13 cellular contexts compared by ENCODE assay signal in the genomic region with DNA sequence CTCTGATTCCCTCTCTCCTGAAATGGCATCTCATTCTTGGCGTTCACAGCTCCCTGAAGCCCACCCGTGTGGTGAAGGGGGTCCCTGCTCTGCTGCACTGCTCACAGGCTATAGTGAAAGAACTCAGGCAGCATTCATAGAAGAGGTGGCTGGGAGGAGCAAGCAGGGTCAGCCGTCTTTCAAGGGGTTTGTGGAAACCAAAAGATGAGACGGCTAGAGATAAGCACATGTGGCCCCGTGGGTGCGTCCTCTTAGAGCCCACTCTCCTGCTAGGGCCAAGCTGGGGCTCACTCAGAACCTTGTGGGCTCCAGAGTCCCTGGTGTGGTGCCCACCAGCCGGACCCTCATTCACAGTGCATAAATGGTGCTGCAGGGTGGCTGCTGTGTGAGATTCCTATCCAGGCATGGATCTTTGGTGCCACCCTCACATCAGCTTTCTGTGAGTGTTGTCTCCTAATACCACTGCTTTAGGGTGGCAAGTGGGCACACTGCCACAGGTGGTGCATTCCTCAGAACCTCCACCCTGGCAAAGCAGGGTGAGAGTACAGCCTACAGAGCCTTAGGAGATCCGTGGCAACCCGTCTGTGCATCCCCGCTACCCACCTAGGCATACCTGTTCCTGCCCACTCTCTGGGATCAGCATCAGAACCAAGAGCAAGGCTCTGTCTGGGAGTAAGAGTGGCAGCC. TPM values are rescaled to one million over a fixed set of nuclear protein-coding genes. Genes with fewer than 3 reads are reported as not detected.
DNase-seq lines count a peak whose midpoint lies in the region; ATAC-seq, FAIRE-seq and TF ChIP-seq lines count a peak whose summit lies in the region.
"Had no signal": no experiment of that assay in that cellular context is flagged by ENCODE, and none has a peak within 500 bp of the region (broad histone marks: within the 10 kb centered on the region; RNA-seq: fewer than 3 reads in every experiment).

No MANE protein-coding gene starts in this region.

- TF ChIP-seq POLR2A in Peyer's patch (IDR thresholded peaks at IDR 0.05): no peak
- no peak for TF ChIP-seq POLR2A in H1 (IDR thresholded peaks at IDR 0.05; ENCODE audit: control extremely low read depth in 1 of 2, low read depth in 2 of 2, low read length in 2 of 2)

- TF ChIP-seq RAD21 in H1 (IDR thresholded peaks at IDR 0.05 in 1 of 2, conservative IDR thresholded peaks at IDR 0.05 in 1 of 2; ENCODE audit: low read depth in 2 of 2, low read length in 2 of 2): no peak

- peak overlapping the region; percentile 70; the same call in 1 of the 2 replicates for H3K4me3 ChIP-seq in DOHH2 (ENCODE audit: low read length)
- H3K4me3 ChIP-seq in Peyer's patch: no peak overlapping the region
- no peak overlapping the region for H3K4me3 ChIP-seq in H1 (ENCODE audit: extremely low read depth in 1 of 4, insufficient read depth in 2 of 4, low read depth in 3 of 4, low read length in 4 of 4)
- no peak overlapping the region for H3K4me3 ChIP-seq in skin epidermis
- H3K4me3 ChIP-seq in PC-3 (ENCODE audit: low read length): no peak overlapping the region

- no peak for DNase-seq in Peyer's patch
- DNase-seq in H1 (ENCODE audit: low read depth in 1 of 2, low spot score in 2 of 2): no peak
- DNase-seq in PC-3: no peak
- DNase-seq in DMS79 (lab: John Stamatoyannopoulos, UW): no peak
- no peak for DNase-seq in NCI-H526 (lab: John Stamatoyannopoulos, UW)
- DNase-seq: activated T-cell treated with anti-CD3 and anti-CD28 coated beads for 4 hours, amniotic stem cell, GDM1, left colon, NCI-H226 had no signal

- no peak overlapping the region for H3K18ac ChIP-seq in H1 (ENCODE audit: extremely low read depth, low read length)

- POLR2A ChIA-PET in H1 (lab: Charles Lee; ENCODE audit: partially characterized antibody) (interaction anchor here (0.6 to 1.4 kb wide), 2 partner anchors 13 to 37 kb away, joined by 3 to 4 read pairs; no protein-coding TSS in a partner anchor), PC-3 (lab: Charles Lee; ENCODE audit: unreplicated experiment) (interaction anchor here (0.5 kb wide), 1 partner anchor 9 kb away, joined by 3 read pairs; no protein-coding TSS in a partner anchor)

- H3F3A ChIP-seq in DOHH2 (ENCODE audit: control insufficient read depth, insufficient read depth) (peaks cover 8% of the 10 kb centered on the region), PC-3 (ENCODE audit: low read length, unreplicated experiment) (no peaks in the 10 kb centered on the region)

- peak overlapping the region; percentile 12; the same call in 1 of the 2 replicates for H2BK15ac ChIP-seq in H1 (ENCODE audit: low read length)

- ATAC-seq in PC-3: no peak
- no peak for ATAC-seq in HG02678 (IDR thresholded peaks at IDR 0.05; ENCODE audit: unreplicated experiment)

- no peak overlapping the region for H4K91ac ChIP-seq in H1 (replicated peaks; ENCODE audit: insufficient read length, low read length)

- H3K4me2 ChIP-seq in DOHH2 (ENCODE audit: low read length) (peak overlapping the region; percentile 96), H1 (ENCODE audit: insufficient read depth in 1 of 2, low read depth in 2 of 2, low read length in 2 of 2) (no peak overlapping the region), PC-3 (ENCODE audit: low read length) (no peak overlapping the region)

- BruUV-seq in PC-3 (replicated peaks; lab: Mats Ljungman, UMichigan): no TSS peak

- CTCF ChIA-PET in H1 (lab: Charles Lee; ENCODE audit: partially characterized antibody) (interaction anchor here (0.8 to 3.7 kb wide), 10 partner anchors 10 to 116 kb away, joined by 3 to 14 read pairs (median 3); partner anchors contain the start of gene SEMA4B), PC-3 (lab: Charles Lee) (no interaction called here)

- H3K9me2 ChIP-seq in DOHH2 (replicated peaks; ENCODE audit: control insufficient read depth, low read length) (no peaks in the 10 kb centered on the region), PC-3 (replicated peaks; ENCODE audit: low read length) (no peaks in the 10 kb centered on the region)

- WGBS in H1 (ENCODE audit: extremely low coverage in 1 of 2, insufficient coverage in 1 of 2, insufficient read length in 1 of 2, insufficient replicate concordance in 2 of 2, low coverage in 1 of 2, low lambda C conversion rate in 2 of 2, missing lambda C conversion rate in 1 of 2), 2 experiments: 89% methylated on average over 10 of the region's 10 CpGs; no CpG with 5 or more reads in 1 of the 2 experiments

- H3K79me2 ChIP-seq in DOHH2 (ENCODE audit: control insufficient read depth, low read length) (no peaks in the 10 kb centered on the region; the same call in 1 of the 2 replicates), H1 (ENCODE audit: control insufficient read depth in 1 of 2, insufficient read depth in 2 of 2, low read length in 2 of 2) (no peaks in the 10 kb centered on the region), PC-3 (ENCODE audit: low read length) (peaks cover 11% of the 10 kb centered on the region)

- H3K9me3 ChIP-seq in DOHH2 (ENCODE audit: control insufficient read depth, insufficient read depth, low read length) (no peaks in the 10 kb centered on the region), Peyer's patch (no peaks in the 10 kb centered on the region), H1 (ENCODE audit: insufficient read depth in 2 of 2, low read depth in 1 of 2, low read length in 1 of 2) (no peaks in the 10 kb centered on the region), PC-3 (ENCODE audit: low read length) (no peaks in the 10 kb centered on the region)

- TF ChIP-seq CTCF in DOHH2 (IDR thresholded peaks at IDR 0.05; ENCODE audit: low read depth, low read length, poor library complexity, severe bottlenecking): no peak
- no peak for TF ChIP-seq CTCF in Peyer's patch (IDR thresholded peaks at IDR 0.05)
- TF ChIP-seq CTCF in H1 (IDR thresholded peaks at IDR 0.05; ENCODE audit: control extremely low read depth in 1 of 3, insufficient read depth in 1 of 3, low read depth in 1 of 3, low read length in 3 of 3): no peak
- TF ChIP-seq CTCF in PC-3 (conservative IDR thresholded peaks at IDR 0.05; ENCODE audit: low read depth, low read length): no peak

- peak overlapping the region; percentile 87 for H3K27ac ChIP-seq in DOHH2 (ENCODE audit: low read depth, low read length)
- peak overlapping the region; percentile 78 to 93 (median 88) for H3K27ac ChIP-seq in Peyer's patch
- H3K27ac ChIP-seq in H1 (ENCODE audit: low read depth, low read length): no peak overlapping the region
- peak overlapping the region in 20 of 21 experiments; percentile 31 to 95 (median 78) for H3K27ac ChIP-seq in skin epidermis
- H3K27ac ChIP-seq in PC-3 (ENCODE audit: low read length): no peak overlapping the region

- H2BK12ac ChIP-seq in H1 (ENCODE audit: low read depth, low read length): no peak overlapping the region

- no peak overlapping the region for H3K56ac ChIP-seq in H1 (replicated peaks; ENCODE audit: insufficient read length, low read depth, low read length)

- no peak for TF ChIP-seq EP300 in H1 (IDR thresholded peaks at IDR 0.05; ENCODE audit: borderline replicate concordance in 1 of 2, low read depth in 2 of 2, low read length in 2 of 2)

- H4K20me1 ChIP-seq in DOHH2 (ENCODE audit: control insufficient read depth, insufficient read depth, low read depth, low read length) (no peaks in the 10 kb centered on the region), H1 (replicated peaks in 1 of 2; ENCODE audit: control insufficient read depth in 1 of 2, insufficient read depth in 2 of 2, low read length in 2 of 2) (peaks cover 0 to 2% of the 10 kb centered on the region in 2 experiments), PC-3 (ENCODE audit: low read length) (no peaks in the 10 kb centered on the region)

- no peak overlapping the region for H2BK20ac ChIP-seq in H1 (ENCODE audit: low read length)

- H2AFZ ChIP-seq in H1 (ENCODE audit: low read length) (no peak overlapping the region), PC-3 (ENCODE audit: low read length) (no peak overlapping the region)

- H2AK5ac ChIP-seq in H1 (ENCODE audit: low read depth, low read length): no peak overlapping the region

- no peak overlapping the region for H4K8ac ChIP-seq in H1 (ENCODE audit: extremely low read depth, insufficient read depth, low read length)

- H3K27me3 ChIP-seq in DOHH2 (ENCODE audit: control insufficient read depth, low read length) (no peaks in the 10 kb centered on the region), Peyer's patch (no peaks in the 10 kb centered on the region), H1 (replicated peaks in 1 of 4; ENCODE audit: control insufficient read depth in 3 of 4, extremely low read depth in 1 of 4, insufficient read depth in 3 of 4, low read length in 3 of 4) (no peaks in the 10 kb centered on the region), PC-3 (ENCODE audit: low read length) (no peaks in the 10 kb centered on the region)

- intact Hi-C loops in PC-3 (cut with micrococcal nuclease): no loop called here

- peaks cover 79% of the 10 kb centered on the region for H3K4me1 ChIP-seq in DOHH2 (ENCODE audit: control insufficient read depth, low read length)
- peaks cover 3 to 74% (median 33%) of the 10 kb centered on the region in 4 donors for H3K4me1 ChIP-seq in Peyer's patch
- H3K4me1 ChIP-seq in H1 (replicated peaks in 1 of 4; ENCODE audit: control insufficient read depth in 3 of 4, insufficient read depth in 4 of 4, low read length in 3 of 4): peaks cover 0 to 10% (median 6%) of the 10 kb centered on the region in 4 experiments; a peak in 6 of 7 replicates
- H3K4me1 ChIP-seq in PC-3 (ENCODE audit: insufficient read depth, low read length): peaks cover 13% of the 10 kb centered on the region

- H3K9ac ChIP-seq in H1 (replicated peaks in 1 of 4; ENCODE audit: extremely low read depth in 1 of 4, low read depth in 3 of 4, low read length in 3 of 4) (no peak overlapping the region), PC-3 (ENCODE audit: low read length) (no peak overlapping the region)

- H3K14ac ChIP-seq in H1 (ENCODE audit: insufficient read length): no peak overlapping the region

- H3K79me1 ChIP-seq in H1 (ENCODE audit: low read depth, low read length): peaks cover 3% of the 10 kb centered on the region; the same call in 1 of the 2 replicates

- H3K23ac ChIP-seq in H1 (ENCODE audit: insufficient read length): no peak overlapping the region

- FAIRE-seq in H1 (lab: Jason Lieb, UNC): no peak

- H3K23me2 ChIP-seq in H1 (ENCODE audit: low read depth, low read length): peaks cover 6% of the 10 kb centered on the region; the same call in 1 of the 2 replicates

- no peak overlapping the region for H2BK5ac ChIP-seq in H1 (ENCODE audit: low read depth, low read length)

- no peaks in the 10 kb centered on the region for H3K36me3 ChIP-seq in DOHH2 (ENCODE audit: control insufficient read depth, low read length)
- H3K36me3 ChIP-seq in Peyer's patch: no peaks in the 10 kb centered on the region
- no peaks in the 10 kb centered on the region for H3K36me3 ChIP-seq in H1 (ENCODE audit: control insufficient read depth in 2 of 4, insufficient read depth in 4 of 4, low read length in 3 of 4)
- H3K36me3 ChIP-seq in PC-3 (ENCODE audit: low read depth, low read length): no peaks in the 10 kb centered on the region

- no peak overlapping the region for H2BK120ac ChIP-seq in H1 (replicated peaks; ENCODE audit: low read depth, low read length)

- no peak overlapping the region for H3K4ac ChIP-seq in H1 (replicated peaks; ENCODE audit: insufficient read length, low read depth, low read length)

- H4K5ac ChIP-seq in H1 (ENCODE audit: insufficient read length, low read depth, low read length): no peak overlapping the region

RNA-seq across cellular contexts. Expression of gene SEMA4B, which starts 11.2 kb away (rescaled TPM):
- total RNA-seq in Peyer's patch: 100 to 1,000 TPM in 2 of 4 donors, 10 to 100 TPM in 2; 63.2 to 147 (median 91.3) TPM
- 42.7 and 43.6 TPM in 2 replicates for total RNA-seq in H1 (2021; fragmentation: NEBNext Ultra II Directional; extraction: Animal tissue kit (Norgen Biotek cat#: 25700))
- polyA plus RNA-seq in H1 (2011; rRNA removed): 43.0 and 62.4 TPM in 2 replicates
- 31.1 TPM for polyA plus RNA-seq in H1 (2011; cell fraction: cytosol; rRNA removed)
- polyA plus RNA-seq in H1 (2011; cell fraction: nucleus; rRNA removed): 103 TPM
- polyA plus RNA-seq in H1 (2012, experiment 1 of 2): 29.8 to 49.9 TPM (median 46.1 TPM) in 4 replicates
- polyA plus RNA-seq in H1 (2012, experiment 2 of 2): 37.6 TPM
- polyA plus RNA-seq in H1 (2013, experiment 1 of 2): 71.9 TPM
- polyA plus RNA-seq in H1 (2013, experiment 2 of 2): 65.7 TPM
- 34.0 and 63.8 TPM in 2 replicates for polyA minus RNA-seq in H1 (2011; rRNA and poly(A)+ RNA removed)
- polyA minus RNA-seq in H1 (2011; cell fraction: cytosol; rRNA and poly(A)+ RNA removed): 52.3 TPM
- polyA minus RNA-seq in H1 (2011; cell fraction: nucleus; rRNA and poly(A)+ RNA removed): 41.9 TPM
- total RNA-seq in PC-3 (2014; rRNA removed): 114 and 175 TPM in 2 replicates

RNA-seq across cellular contexts. Expression of gene CIB1, which starts 43.8 kb away (rescaled TPM):
- total RNA-seq in Peyer's patch: 100 to 1,000 TPM in 3 of 4 donors, 10 to 100 TPM in 1; 71.0 to 166 (median 130) TPM
- total RNA-seq in H1 (2021; fragmentation: NEBNext Ultra II Directional; extraction: Animal tissue kit (Norgen Biotek cat#: 25700)): 26.0 and 29.1 TPM in 2 replicates
- 50.4 and 63.5 TPM in 2 replicates for polyA plus RNA-seq in H1 (2011; rRNA removed)
- 38.4 TPM for polyA plus RNA-seq in H1 (2011; cell fraction: cytosol; rRNA removed)
- polyA plus RNA-seq in H1 (2011; cell fraction: nucleus; rRNA removed): 45.0 TPM
- 23.9 to 40.2 TPM (median 38.3 TPM) in 4 replicates for polyA plus RNA-seq in H1 (2012, experiment 1 of 2)
- polyA plus RNA-seq in H1 (2012, experiment 2 of 2): 39.5 TPM
- 34.1 TPM for polyA plus RNA-seq in H1 (2013, experiment 1 of 2)
- 34.8 TPM for polyA plus RNA-seq in H1 (2013, experiment 2 of 2)
- polyA minus RNA-seq in H1 (2011; rRNA and poly(A)+ RNA removed): 11.5 and 15.4 TPM in 2 replicates
- polyA minus RNA-seq in H1 (2011; cell fraction: cytosol; rRNA and poly(A)+ RNA removed): 10.4 TPM
- 5.3 TPM for polyA minus RNA-seq in H1 (2011; cell fraction: nucleus; rRNA and poly(A)+ RNA removed)
- total RNA-seq in PC-3 (2014; rRNA removed): 83.7 and 85.8 TPM in 2 replicates

RNA-seq across cellular contexts. Expression of gene GDPGP1, which starts 44.1 kb away (rescaled TPM):
- total RNA-seq in Peyer's patch (10 to 100 TPM in 3 of 4 donors, 1 to 10 TPM in 1; 8.3 to 24.0 (median 19.6) TPM), PC-3 (2014; rRNA removed) (6.6 and 11.0 TPM in 2 replicates)
- 3.7 and 5.6 TPM in 2 replicates for total RNA-seq in H1 (2021; fragmentation: NEBNext Ultra II Directional; extraction: Animal tissue kit (Norgen Biotek cat#: 25700))
- 1.8 and 3.0 TPM in 2 replicates for polyA plus RNA-seq in H1 (2011; rRNA removed)
- 2.1 TPM for polyA plus RNA-seq in H1 (2011; cell fraction: cytosol; rRNA removed)
- polyA plus RNA-seq in H1 (2011; cell fraction: nucleus; rRNA removed): 4.1 TPM
- 2.3 to 4.1 TPM (median 3.7 TPM) in 4 replicates for polyA plus RNA-seq in H1 (2012, experiment 1 of 2)
- polyA plus RNA-seq in H1 (2012, experiment 2 of 2): 2.6 TPM
- 1.9 TPM for polyA plus RNA-seq in H1 (2013, experiment 1 of 2)
- polyA plus RNA-seq in H1 (2013, experiment 2 of 2): 1.5 TPM
- polyA minus RNA-seq in H1 (2011; rRNA and poly(A)+ RNA removed): 9.6 and 10.3 TPM in 2 replicates
- polyA minus RNA-seq in H1 (2011; cell fraction: cytosol; rRNA and poly(A)+ RNA removed): 4.4 TPM
- 9.9 TPM for polyA minus RNA-seq in H1 (2011; cell fraction: nucleus; rRNA and poly(A)+ RNA removed)

RNA-seq across cellular contexts. Expression of gene TTLL13, which starts 59.4 kb away (rescaled TPM):
- total RNA-seq in Peyer's patch: not detected
- 0.19 TPM in 1 of 2 replicates, not detected in the other for total RNA-seq in H1 (2021; fragmentation: NEBNext Ultra II Directional; extraction: Animal tissue kit (Norgen Biotek cat#: 25700))
- 0.03 and 0.05 TPM in 2 replicates for polyA plus RNA-seq in H1 (2011; rRNA removed)
- polyA plus RNA-seq in H1 (2011; cell fraction: cytosol; rRNA removed): not detected
- 0.16 TPM for polyA plus RNA-seq in H1 (2011; cell fraction: nucleus; rRNA removed)
- 0.39 TPM in 1 of 4 replicates, not detected in the others for polyA plus RNA-seq in H1 (2012, experiment 1 of 2)
- not detected for polyA plus RNA-seq in H1 (2012, experiment 2 of 2)
- 0.02 TPM for polyA plus RNA-seq in H1 (2013, experiment 1 of 2)
- polyA plus RNA-seq in H1 (2013, experiment 2 of 2): 0.04 TPM
- polyA minus RNA-seq in H1 (2011; rRNA and poly(A)+ RNA removed): 0.09 and 0.27 TPM in 2 replicates
- polyA minus RNA-seq in H1 (2011; cell fraction: cytosol; rRNA and poly(A)+ RNA removed): not detected
- polyA minus RNA-seq in H1 (2011; cell fraction: nucleus; rRNA and poly(A)+ RNA removed): not detected
- not detected in 2 replicates for total RNA-seq in PC-3 (2014; rRNA removed)

Comparison
In these comparisons a context has a peak if more than half of its experiments do, and no peak if none do; other contexts are left out.
1. H3K27ac ChIP-seq: peak in DOHH2 (single experiment), Peyer's patch (4 of 4) and skin epidermis (20 of 21); none in H1 (single experiment) and PC-3 (single experiment).